In genomic region chr5:160463775-160464465, GRCh38 we compare ENCODE assay signal across 13 cellular contexts. TPM values are rescaled to one million over a fixed set of nuclear protein-coding genes. Genes with fewer than 3 reads are reported as not detected.
DNase-seq lines count a peak whose midpoint lies in the region; ATAC-seq, FAIRE-seq and TF ChIP-seq lines count a peak whose summit lies in the region.
"Had no signal": no experiment of that assay in that cellular context is flagged by ENCODE, and none has a peak within 500 bp of the region (broad histone marks: within the 10 kb centered on the region; RNA-seq: fewer than 3 reads in every experiment).

No MANE protein-coding gene starts in this region.

- TF ChIP-seq CTCF in AG10803 (conservative IDR thresholded peaks at IDR 0.05; ENCODE audit: low read length), result no peak
- TF ChIP-seq CTCF in SU-DHL-6 (IDR thresholded peaks at IDR 0.05; ENCODE audit: insufficient read depth, low read length, poor library complexity, severe bottlenecking), result no peak
- TF ChIP-seq CTCF in foreskin fibroblast (IDR thresholded peaks at IDR 0.05; ENCODE audit: low read depth, low read length), result no peak

- peaks cover 4% of the 10 kb centered on the region; the same call in 1 of the 2 replicates for H3K36me3 ChIP-seq in SU-DHL-6 (ENCODE audit: low read length)
- H3K36me3 ChIP-seq: right atrium auricular region had no signal

- H3F3A ChIP-seq in SU-DHL-6 (ENCODE audit: insufficient read depth), result peaks cover 18% of the 10 kb centered on the region

- intact Hi-C loops in cardiac septum (cut with DNase I), result no loop called here

- H4K20me1 ChIP-seq in SU-DHL-6 (ENCODE audit: low read depth, low read length), result no peaks in the 10 kb centered on the region

- H3K4me2 ChIP-seq in SU-DHL-6 (ENCODE audit: low read depth, low read length, poor library complexity, severe bottlenecking), result peak overlapping the region; percentile 38
- H3K4me2 ChIP-seq: KMS-11 had no signal

- peak; percentile 57 for FAIRE-seq in GM19239 (lab: Jason Lieb, UNC)

- H3K9ac ChIP-seq in SU-DHL-6 (ENCODE audit: low read length), result peak overlapping the region; percentile 24; the same call in 1 of the 2 replicates
- H3K9ac ChIP-seq: KMS-11 had no signal

- no peaks in the 10 kb centered on the region for H3K9me2 ChIP-seq in SU-DHL-6 (replicated peaks; ENCODE audit: insufficient read depth, low read length)

- H3K4me3 ChIP-seq in AG10803 (ENCODE audit: low read length) (no peak overlapping the region), SU-DHL-6 (ENCODE audit: insufficient read depth, low read length, poor library complexity, severe bottlenecking) (no peak overlapping the region), foreskin fibroblast (ENCODE audit: low read depth in 1 of 2, low read length in 2 of 2) (no peak overlapping the region)
- H3K4me3 ChIP-seq: right atrium auricular region had no signal

- 0 out of 2 replicates have a peak overlapping the region, but pooled peaks have one; percentile 15 for H3K27ac ChIP-seq in SU-DHL-6 (ENCODE audit: low read depth, low read length)
- H3K27ac ChIP-seq: KMS-11 had no signal

- DNase-seq in AG10803 (ENCODE audit: low read depth), result peak; percentile 67
- no peak for DNase-seq in GM19239 (ENCODE audit: insufficient read length, low spot score)
- peak; percentile 90 to 95 for DNase-seq in foreskin fibroblast
- no peak for DNase-seq in cardiac septum (ENCODE audit: low spot score)
- no peak for DNase-seq in NCI-H1105 treated with DMSO at 0.1 percent for 48 hours (lab: John Stamatoyannopoulos, UW)
- DNase-seq: aorta, GOT3, substantia nigra had no signal

- H2AFZ ChIP-seq in SU-DHL-6 (ENCODE audit: low read depth, low read length, severe bottlenecking), result peak overlapping the region; percentile 70

- H3K27me3 ChIP-seq in SU-DHL-6 (ENCODE audit: low read length), result no peaks in the 10 kb centered on the region
- H3K27me3 ChIP-seq: right atrium auricular region had no signal

- H3K9me3 ChIP-seq in SU-DHL-6 (ENCODE audit: insufficient read depth, low read length), result no peaks in the 10 kb centered on the region
- H3K9me3 ChIP-seq: right atrium auricular region had no signal

- ATAC-seq in HG02763 (IDR thresholded peaks at IDR 0.05; ENCODE audit: unreplicated experiment) (no peak), GM21786 (IDR thresholded peaks at IDR 0.05; ENCODE audit: unreplicated experiment) (no peak)

- H3K79me2 ChIP-seq in SU-DHL-6 (ENCODE audit: insufficient read depth, low read length), result peaks cover 10% of the 10 kb centered on the region

RNA-seq across cellular contexts. Expression of gene PTTG1, which starts 42.3 kb away (rescaled TPM):
- total RNA-seq in cardiac septum, result 1.0 TPM

RNA-seq across cellular contexts. Expression of gene SLU7, which starts 45.0 kb away (rescaled TPM):
- total RNA-seq in cardiac septum, result 50.5 TPM

Comparison
In these comparisons a context has a peak if more than half of its experiments do, and no peak if none do; other contexts are left out.
1. DNase-seq: peak in AG10803 (single experiment) and foreskin fibroblast (2 of 2); none in GM19239 (single experiment), cardiac septum (single experiment) and NCI-H1105 treated with DMSO at 0.1 percent for 48 hours (single experiment).